Comparison of ENCODE assay signal across 3 cellular contexts in genomic region chr3:139433089-139433488, GRCh38.
TF ChIP-seq lines count a peak whose summit lies in the region.

No MANE protein-coding gene starts in this region.

TF ChIP-seq in HepG2, 621 proteins besides CTCF, POLR2A, EP300 and RAD21:
- TF ChIP-seq ZNF7 (CRISPR knock-in tag; IDR thresholded peaks at IDR 0.05), result peak; percentile 77; the same call in 1 of the 2 replicates
- no peak for TF ChIP-seq ZFP36L1 (CRISPR knock-in tag; IDR thresholded peaks at IDR 0.05)

TF ChIP-seq in A549, 52 proteins besides CTCF, POLR2A, EP300 and RAD21:
- TF ChIP-seq ZFP36 (IDR thresholded peaks at IDR 0.05; ENCODE audit: borderline replicate concordance, partially characterized antibody) (peak; percentile 23), SREBF2 (IDR thresholded peaks at IDR 0.05) (no peak)

TF ChIP-seq in K562, 482 proteins besides CTCF, POLR2A, EP300 and RAD21:
- TF ChIP-seq BCLAF1 (IDR thresholded peaks at IDR 0.05; ENCODE audit: borderline replicate concordance in 1 of 2, control insufficient read depth in 1 of 2, low read depth in 2 of 2, low read length in 1 of 2) (no peak), RBM25 (IDR thresholded peaks at IDR 0.05; ENCODE audit: low read depth, low read length, severe bottlenecking) (peak; percentile 70), HDAC8 (tag; IDR thresholded peaks at IDR 0.05) (no peak), SAP30 (IDR thresholded peaks at IDR 0.05; ENCODE audit: borderline replicate concordance, insufficient read depth, low read depth, low read length, poor library complexity, severe bottlenecking) (no peak), MCM7 (IDR thresholded peaks at IDR 0.05) (no peak), ZFP36 (IDR thresholded peaks at IDR 0.05; ENCODE audit: low read depth, low read length, partially characterized antibody) (peak; percentile 50), ZNF780A (CRISPR knock-in tag; IDR thresholded peaks at IDR 0.05) (no peak), FOXK1 (CRISPR knock-in tag; IDR thresholded peaks at IDR 0.05; ENCODE audit: borderline replicate concordance) (no peak)
